16 cellular contexts compared by ENCODE assay signal in genomic region chr13:21009036-21009435, GRCh38.
"Had no signal": no experiment of that assay in that cellular context is flagged by ENCODE, and none has a peak within 500 bp of the region (broad histone marks: within the 10 kb centered on the region; RNA-seq: fewer than 3 reads in every experiment).

No MANE protein-coding gene starts in this region.

- H3K9me3 ChIP-seq: body of pancreas, esophagus squamous epithelium, neutrophil, SJCRH30, tibial nerve had no signal

- H3K27ac Mint-ChIP-seq: activated CD4-positive, alpha-beta T cell treated with anti-CD3 and anti-CD28 coated beads for 36 hours; activated CD8-positive, alpha-beta T cell treated with anti-CD3 and anti-CD28 coated beads for 36 hours; activated T-helper 2 cell treated with anti-CD3 and anti-CD28 coated beads, Interferon-gamma antibody, Interleukin-2, Interleukin-4, amounts not matched to agents 10 μg/mL and 5 μg/mL and 100 μg/mL, durations not matched to agents 14 hours and 24 hours and 36 hours; stimulated activated memory B cell treated with anti-CD40 and anti-IgM and Interleukin-4, amounts not matched to agents 10 μg/mL and 1 μg/mL and 100 μg/mL, for 72 hours had no signal

- ATAC-seq: activated CD4-positive, alpha-beta T cell treated with anti-CD3 and anti-CD28 coated beads for 36 hours; activated CD8-positive, alpha-beta T cell treated with anti-CD3 and anti-CD28 coated beads for 36 hours; body of pancreas; foreskin keratinocyte; stimulated activated memory B cell treated with anti-CD40 and anti-IgM and Interleukin-4, amounts not matched to agents 10 μg/mL and 1 μg/mL and 100 μg/mL, for 72 hours had no signal

- H3K4me3 ChIP-seq: body of pancreas, esophagus squamous epithelium, SJCRH30, tibial nerve had no signal

- H3K9me3 Mint-ChIP-seq: activated CD8-positive, alpha-beta T cell treated with anti-CD3 and anti-CD28 coated beads for 36 hours; activated T-helper 2 cell treated with anti-CD3 and anti-CD28 coated beads, Interferon-gamma antibody, Interleukin-2, Interleukin-4, amounts not matched to agents 10 μg/mL and 5 μg/mL and 100 μg/mL, durations not matched to agents 14 hours and 24 hours and 36 hours; stimulated activated memory B cell treated with anti-CD40 and anti-IgM and Interleukin-4, amounts not matched to agents 10 μg/mL and 1 μg/mL and 100 μg/mL, for 72 hours had no signal

- H3K4me1 ChIP-seq: foreskin keratinocyte had no signal

- DNase-seq: activated CD4-positive, alpha-beta T cell treated with anti-CD3 and anti-CD28 coated beads for 36 hours; activated CD8-positive, alpha-beta T cell treated with anti-CD3 and anti-CD28 coated beads for 36 hours; activated naive CD4-positive, alpha-beta T cell treated with anti-CD3 and anti-CD28 coated beads, Interleukin-2, amount 50 U/mL, for 16 hours; body of pancreas; esophagus squamous epithelium; foreskin keratinocyte; kidney; midbrain; SJCRH30; small intestine; SW 1271; T-helper 9 cell had no signal

- H3K27me3 Mint-ChIP-seq: activated CD4-positive, alpha-beta T cell treated with anti-CD3 and anti-CD28 coated beads for 36 hours; activated CD8-positive, alpha-beta T cell treated with anti-CD3 and anti-CD28 coated beads for 36 hours; stimulated activated memory B cell treated with anti-CD40 and anti-IgM and Interleukin-4, amounts not matched to agents 10 μg/mL and 1 μg/mL and 100 μg/mL, for 72 hours had no signal

- H3K27me3 ChIP-seq: body of pancreas, esophagus squamous epithelium, foreskin keratinocyte, neutrophil, SJCRH30, tibial nerve had no signal

- H3K4me3 Mint-ChIP-seq: activated CD4-positive, alpha-beta T cell treated with anti-CD3 and anti-CD28 coated beads for 36 hours; activated CD8-positive, alpha-beta T cell treated with anti-CD3 and anti-CD28 coated beads for 36 hours; stimulated activated memory B cell treated with anti-CD40 and anti-IgM and Interleukin-4, amounts not matched to agents 10 μg/mL and 1 μg/mL and 100 μg/mL, for 72 hours had no signal

- H3K36me3 ChIP-seq: esophagus squamous epithelium, neutrophil, tibial nerve had no signal

- H3K36me3 Mint-ChIP-seq: stimulated activated memory B cell treated with anti-CD40 and anti-IgM and Interleukin-4, amounts not matched to agents 10 μg/mL and 1 μg/mL and 100 μg/mL, for 72 hours had no signal

- H3K27ac ChIP-seq: body of pancreas, esophagus squamous epithelium, foreskin keratinocyte, neutrophil, SJCRH30 had no signal
